In the genomic region with DNA sequence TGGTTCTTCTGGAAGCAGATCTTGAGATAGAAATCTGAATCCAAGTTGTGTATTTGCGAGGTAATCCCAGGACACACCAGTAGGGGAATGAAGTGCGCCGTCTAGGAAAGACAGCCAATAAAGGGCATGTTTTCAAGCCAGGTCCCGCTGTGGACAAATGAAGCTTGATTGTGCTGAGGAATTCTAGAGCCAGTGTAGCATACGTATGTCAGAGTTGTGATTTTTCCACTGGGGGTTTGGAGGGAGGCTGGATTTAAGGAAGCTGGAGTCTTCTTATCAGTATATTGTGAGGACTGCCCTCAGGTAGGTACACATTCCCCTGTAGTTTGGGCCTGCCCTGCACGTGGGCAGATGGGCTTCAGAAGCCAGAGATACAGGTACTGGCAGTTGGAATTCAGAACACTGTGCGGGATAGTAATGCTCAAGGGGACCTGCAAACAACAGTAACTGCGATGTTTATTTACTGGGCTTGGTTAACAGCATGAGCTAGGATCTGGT, we compare ENCODE assay signal across 1 cellular context.
TF ChIP-seq lines count a peak whose summit lies in the region.

No MANE protein-coding gene starts in this region.

TF ChIP-seq in WTC11, 78 proteins besides CTCF, POLR2A, EP300 and RAD21 (continued from another document):
- TF ChIP-seq, protein P1, sequence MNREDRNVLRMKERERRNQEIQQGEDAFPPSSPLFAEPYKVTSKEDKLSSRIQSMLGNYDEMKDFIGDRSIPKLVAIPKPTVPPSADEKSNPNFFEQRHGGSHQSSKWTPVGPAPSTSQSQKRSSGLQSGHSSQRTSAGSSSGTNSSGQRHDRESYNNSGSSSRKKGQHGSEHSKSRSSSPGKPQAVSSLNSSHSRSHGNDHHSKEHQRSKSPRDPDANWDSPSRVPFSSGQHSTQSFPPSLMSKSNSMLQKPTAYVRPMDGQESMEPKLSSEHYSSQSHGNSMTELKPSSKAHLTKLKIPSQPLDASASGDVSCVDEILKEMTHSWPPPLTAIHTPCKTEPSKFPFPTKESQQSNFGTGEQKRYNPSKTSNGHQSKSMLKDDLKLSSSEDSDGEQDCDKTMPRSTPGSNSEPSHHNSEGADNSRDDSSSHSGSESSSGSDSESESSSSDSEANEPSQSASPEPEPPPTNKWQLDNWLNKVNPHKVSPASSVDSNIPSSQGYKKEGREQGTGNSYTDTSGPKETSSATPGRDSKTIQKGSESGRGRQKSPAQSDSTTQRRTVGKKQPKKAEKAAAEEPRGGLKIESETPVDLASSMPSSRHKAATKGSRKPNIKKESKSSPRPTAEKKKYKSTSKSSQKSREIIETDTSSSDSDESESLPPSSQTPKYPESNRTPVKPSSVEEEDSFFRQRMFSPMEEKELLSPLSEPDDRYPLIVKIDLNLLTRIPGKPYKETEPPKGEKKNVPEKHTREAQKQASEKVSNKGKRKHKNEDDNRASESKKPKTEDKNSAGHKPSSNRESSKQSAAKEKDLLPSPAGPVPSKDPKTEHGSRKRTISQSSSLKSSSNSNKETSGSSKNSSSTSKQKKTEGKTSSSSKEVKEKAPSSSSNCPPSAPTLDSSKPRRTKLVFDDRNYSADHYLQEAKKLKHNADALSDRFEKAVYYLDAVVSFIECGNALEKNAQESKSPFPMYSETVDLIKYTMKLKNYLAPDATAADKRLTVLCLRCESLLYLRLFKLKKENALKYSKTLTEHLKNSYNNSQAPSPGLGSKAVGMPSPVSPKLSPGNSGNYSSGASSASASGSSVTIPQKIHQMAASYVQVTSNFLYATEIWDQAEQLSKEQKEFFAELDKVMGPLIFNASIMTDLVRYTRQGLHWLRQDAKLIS (CRISPR knock-in tag; IDR thresholded peaks at IDR 0.05; ENCODE audit: borderline replicate concordance), result no peak
- no peak for TF ChIP-seq SOX15 (CRISPR knock-in tag; IDR thresholded peaks at IDR 0.05)
- TF ChIP-seq NFYB (CRISPR knock-in tag; conservative IDR thresholded peaks at IDR 0.05; ENCODE audit: low read depth), result no peak
- TF ChIP-seq, protein P2, sequence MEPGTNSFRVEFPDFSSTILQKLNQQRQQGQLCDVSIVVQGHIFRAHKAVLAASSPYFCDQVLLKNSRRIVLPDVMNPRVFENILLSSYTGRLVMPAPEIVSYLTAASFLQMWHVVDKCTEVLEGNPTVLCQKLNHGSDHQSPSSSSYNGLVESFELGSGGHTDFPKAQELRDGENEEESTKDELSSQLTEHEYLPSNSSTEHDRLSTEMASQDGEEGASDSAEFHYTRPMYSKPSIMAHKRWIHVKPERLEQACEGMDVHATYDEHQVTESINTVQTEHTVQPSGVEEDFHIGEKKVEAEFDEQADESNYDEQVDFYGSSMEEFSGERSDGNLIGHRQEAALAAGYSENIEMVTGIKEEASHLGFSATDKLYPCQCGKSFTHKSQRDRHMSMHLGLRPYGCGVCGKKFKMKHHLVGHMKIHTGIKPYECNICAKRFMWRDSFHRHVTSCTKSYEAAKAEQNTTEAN (CRISPR knock-in tag; IDR thresholded peaks at IDR 0.05), result no peak
- no peak for TF ChIP-seq ZNF317 (CRISPR knock-in tag; IDR thresholded peaks at IDR 0.05; ENCODE audit: borderline replicate concordance, low read depth)
- no peak for TF ChIP-seq JUN (CRISPR knock-in tag; IDR thresholded peaks at IDR 0.05)
- TF ChIP-seq, protein P3, sequence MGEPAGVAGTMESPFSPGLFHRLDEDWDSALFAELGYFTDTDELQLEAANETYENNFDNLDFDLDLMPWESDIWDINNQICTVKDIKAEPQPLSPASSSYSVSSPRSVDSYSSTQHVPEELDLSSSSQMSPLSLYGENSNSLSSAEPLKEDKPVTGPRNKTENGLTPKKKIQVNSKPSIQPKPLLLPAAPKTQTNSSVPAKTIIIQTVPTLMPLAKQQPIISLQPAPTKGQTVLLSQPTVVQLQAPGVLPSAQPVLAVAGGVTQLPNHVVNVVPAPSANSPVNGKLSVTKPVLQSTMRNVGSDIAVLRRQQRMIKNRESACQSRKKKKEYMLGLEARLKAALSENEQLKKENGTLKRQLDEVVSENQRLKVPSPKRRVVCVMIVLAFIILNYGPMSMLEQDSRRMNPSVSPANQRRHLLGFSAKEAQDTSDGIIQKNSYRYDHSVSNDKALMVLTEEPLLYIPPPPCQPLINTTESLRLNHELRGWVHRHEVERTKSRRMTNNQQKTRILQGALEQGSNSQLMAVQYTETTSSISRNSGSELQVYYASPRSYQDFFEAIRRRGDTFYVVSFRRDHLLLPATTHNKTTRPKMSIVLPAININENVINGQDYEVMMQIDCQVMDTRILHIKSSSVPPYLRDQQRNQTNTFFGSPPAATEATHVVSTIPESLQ (CRISPR knock-in tag; IDR thresholded peaks at IDR 0.05), result no peak
- no peak for TF ChIP-seq MXD4 (CRISPR knock-in tag; IDR thresholded peaks at IDR 0.05; ENCODE audit: borderline replicate concordance)
- TF ChIP-seq HMGA2 (CRISPR knock-in tag; IDR thresholded peaks at IDR 0.05), result no peak
